Comparison of ENCODE assay signal across 15 cellular contexts in genomic region chr11:8095831-8096522, GRCh38. TPM values are rescaled to one million over a fixed set of nuclear protein-coding genes. Genes with fewer than 3 reads are reported as not detected.
"Had no signal": no experiment of that assay in that cellular context is flagged by ENCODE, and none has a peak within 500 bp of the region (broad histone marks: within the 10 kb centered on the region; RNA-seq: fewer than 3 reads in every experiment).

No MANE protein-coding gene starts in this region.

- H3K9me3 ChIP-seq: esophagus squamous epithelium, ovary had no signal

- H3K4me3 ChIP-seq: esophagus squamous epithelium, ovary had no signal

- H3K36me3 ChIP-seq: ovary had no signal

- DNase-seq: activated B cell treated with CpG ODN at 0.5 μM for 24 hours; activated CD4-positive, alpha-beta T cell treated with anti-CD3 and anti-CD28 coated beads, Interleukin-2, amount 10 ng/mL, durations not matched to agents 7 days and 5 days; activated naive CD4-positive, alpha-beta T cell treated with Interleukin-2 at 50 U/mL for 16 hours; activated naive CD8-positive, alpha-beta T cell treated with anti-CD3 and anti-CD28 coated beads, Interleukin-2, amount 50 U/mL, for 24 hours; activated T-cell treated with anti-CD3 and anti-CD28 coated beads, Interleukin-2, amount 50 U/mL, for 72 hours; caudate nucleus; esophagus squamous epithelium; foreskin keratinocyte; mammary epithelial cell; natural killer cell; ovary; T-helper 2 cell; trophoblast cell had no signal

- H3K27me3 ChIP-seq: esophagus squamous epithelium, foreskin keratinocyte, ovary had no signal

- H3K27me3 Mint-ChIP-seq: activated B cell treated with CpG ODN at 0.5 μM for 24 hours; activated CD4-positive, alpha-beta T cell treated with anti-CD3 and anti-CD28 coated beads, Interleukin-2, amount 10 ng/mL, durations not matched to agents 7 days and 5 days; activated naive CD8-positive, alpha-beta T cell treated with anti-CD3 and anti-CD28 coated beads, Interleukin-2, amount 50 U/mL, for 24 hours; dendritic cell treated with granulocyte-macrophage colony-stimulating factor and Interleukin-4, amounts not matched to agents 40 ng/mL and 50 ng/mL, for 4 days; stimulated activated memory B cell treated with anti-CD40 and anti-IgM and Interleukin-4, amounts not matched to agents 10 μg/mL and 1 μg/mL and 100 μg/mL, for 72 hours had no signal

- H3K27ac ChIP-seq: esophagus squamous epithelium, foreskin keratinocyte, ovary had no signal

- H3K27ac Mint-ChIP-seq: activated B cell treated with CpG ODN at 0.5 μM for 24 hours; activated CD4-positive, alpha-beta T cell treated with anti-CD3 and anti-CD28 coated beads, Interleukin-2, amount 10 ng/mL, durations not matched to agents 7 days and 5 days; activated naive CD8-positive, alpha-beta T cell treated with anti-CD3 and anti-CD28 coated beads, Interleukin-2, amount 50 U/mL, for 24 hours; activated T-cell treated with anti-CD3 and anti-CD28 coated beads, Interleukin-2, amount 50 U/mL, for 72 hours; dendritic cell treated with granulocyte-macrophage colony-stimulating factor and Interleukin-4, amounts not matched to agents 40 ng/mL and 50 ng/mL, for 4 days; natural killer cell; stimulated activated memory B cell treated with anti-CD40 and anti-IgM and Interleukin-4, amounts not matched to agents 10 μg/mL and 1 μg/mL and 100 μg/mL, for 72 hours had no signal

- H3K4me3 Mint-ChIP-seq: activated B cell treated with CpG ODN at 0.5 μM for 24 hours; activated CD4-positive, alpha-beta T cell treated with anti-CD3 and anti-CD28 coated beads, Interleukin-2, amount 10 ng/mL, durations not matched to agents 7 days and 5 days; activated naive CD8-positive, alpha-beta T cell treated with anti-CD3 and anti-CD28 coated beads, Interleukin-2, amount 50 U/mL, for 24 hours; activated T-cell treated with anti-CD3 and anti-CD28 coated beads, Interleukin-2, amount 50 U/mL, for 72 hours; dendritic cell treated with granulocyte-macrophage colony-stimulating factor and Interleukin-4, amounts not matched to agents 40 ng/mL and 50 ng/mL, for 4 days; natural killer cell; stimulated activated memory B cell treated with anti-CD40 and anti-IgM and Interleukin-4, amounts not matched to agents 10 μg/mL and 1 μg/mL and 100 μg/mL, for 72 hours had no signal

- H3K9me3 Mint-ChIP-seq: activated B cell treated with CpG ODN at 0.5 μM for 24 hours; activated CD4-positive, alpha-beta T cell treated with anti-CD3 and anti-CD28 coated beads, Interleukin-2, amount 10 ng/mL, durations not matched to agents 7 days and 5 days; activated naive CD8-positive, alpha-beta T cell treated with anti-CD3 and anti-CD28 coated beads, Interleukin-2, amount 50 U/mL, for 24 hours; activated T-cell treated with anti-CD3 and anti-CD28 coated beads, Interleukin-2, amount 50 U/mL, for 72 hours; dendritic cell treated with granulocyte-macrophage colony-stimulating factor and Interleukin-4, amounts not matched to agents 40 ng/mL and 50 ng/mL, for 4 days; natural killer cell; stimulated activated memory B cell treated with anti-CD40 and anti-IgM and Interleukin-4, amounts not matched to agents 10 μg/mL and 1 μg/mL and 100 μg/mL, for 72 hours had no signal

- H3K36me3 Mint-ChIP-seq: natural killer cell; stimulated activated memory B cell treated with anti-CD40 and anti-IgM and Interleukin-4, amounts not matched to agents 10 μg/mL and 1 μg/mL and 100 μg/mL, for 72 hours had no signal

- H3K4me1 Mint-ChIP-seq: activated B cell treated with CpG ODN at 0.5 μM for 24 hours; activated CD4-positive, alpha-beta T cell treated with anti-CD3 and anti-CD28 coated beads, Interleukin-2, amount 10 ng/mL, durations not matched to agents 7 days and 5 days; natural killer cell had no signal

- H3K4me1 ChIP-seq: foreskin keratinocyte had no signal

RNA-seq across cellular contexts. Expression of gene TUB, which starts 15.0 kb away (rescaled TPM):
- total RNA-seq: activated B cell treated with CpG ODN at 0.5 μM for 24 hours, natural killer cell had no signal
